1 cellular context compared by ENCODE assay signal in the genomic region with DNA sequence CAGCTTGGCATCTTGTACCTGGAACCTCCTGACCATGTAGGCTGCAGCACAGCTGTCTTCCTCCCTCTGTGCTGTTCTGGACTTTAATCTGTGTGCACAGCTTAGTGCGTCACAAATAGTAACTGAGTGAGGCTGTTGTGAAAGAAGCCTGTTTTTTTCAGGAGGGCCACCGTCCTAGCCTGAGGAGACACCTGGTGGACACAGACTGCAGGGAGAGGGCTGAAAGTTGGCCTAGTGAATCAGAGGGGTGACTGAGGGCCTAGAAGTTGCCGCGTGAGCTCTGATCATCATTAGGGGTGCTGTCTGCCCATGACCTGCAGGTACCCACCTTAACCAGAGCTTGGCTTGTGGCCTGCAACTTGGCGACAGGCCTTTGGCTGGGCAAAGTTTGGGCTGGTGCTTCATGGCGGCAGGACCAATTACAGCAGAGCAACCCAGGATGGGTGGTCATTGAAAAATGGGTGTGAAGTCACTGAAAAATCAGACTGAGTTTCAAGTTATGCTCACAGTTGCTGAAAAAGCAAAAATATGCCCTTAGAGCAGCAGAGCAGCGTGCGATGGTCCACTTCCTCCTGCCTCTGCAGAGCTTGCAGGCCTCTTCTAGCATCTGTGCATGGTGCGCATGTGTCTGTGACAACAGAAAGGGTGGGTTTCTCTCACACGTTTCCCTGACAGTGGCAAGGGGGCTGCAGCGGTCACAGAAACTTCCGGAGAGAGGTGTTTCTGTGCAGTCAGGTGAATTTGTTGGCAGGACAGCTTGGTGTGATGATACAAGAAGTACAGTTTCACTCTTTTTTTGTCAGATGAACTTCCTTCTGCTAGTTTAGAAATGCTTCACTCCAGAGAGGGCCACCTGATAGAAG.
TF ChIP-seq lines count a peak whose summit lies in the region.

No MANE protein-coding gene starts in this region.

TF ChIP-seq in HepG2, 621 proteins besides CTCF, POLR2A, EP300 and RAD21 (continued from another document and continues in another):
- TF ChIP-seq, protein P1, sequence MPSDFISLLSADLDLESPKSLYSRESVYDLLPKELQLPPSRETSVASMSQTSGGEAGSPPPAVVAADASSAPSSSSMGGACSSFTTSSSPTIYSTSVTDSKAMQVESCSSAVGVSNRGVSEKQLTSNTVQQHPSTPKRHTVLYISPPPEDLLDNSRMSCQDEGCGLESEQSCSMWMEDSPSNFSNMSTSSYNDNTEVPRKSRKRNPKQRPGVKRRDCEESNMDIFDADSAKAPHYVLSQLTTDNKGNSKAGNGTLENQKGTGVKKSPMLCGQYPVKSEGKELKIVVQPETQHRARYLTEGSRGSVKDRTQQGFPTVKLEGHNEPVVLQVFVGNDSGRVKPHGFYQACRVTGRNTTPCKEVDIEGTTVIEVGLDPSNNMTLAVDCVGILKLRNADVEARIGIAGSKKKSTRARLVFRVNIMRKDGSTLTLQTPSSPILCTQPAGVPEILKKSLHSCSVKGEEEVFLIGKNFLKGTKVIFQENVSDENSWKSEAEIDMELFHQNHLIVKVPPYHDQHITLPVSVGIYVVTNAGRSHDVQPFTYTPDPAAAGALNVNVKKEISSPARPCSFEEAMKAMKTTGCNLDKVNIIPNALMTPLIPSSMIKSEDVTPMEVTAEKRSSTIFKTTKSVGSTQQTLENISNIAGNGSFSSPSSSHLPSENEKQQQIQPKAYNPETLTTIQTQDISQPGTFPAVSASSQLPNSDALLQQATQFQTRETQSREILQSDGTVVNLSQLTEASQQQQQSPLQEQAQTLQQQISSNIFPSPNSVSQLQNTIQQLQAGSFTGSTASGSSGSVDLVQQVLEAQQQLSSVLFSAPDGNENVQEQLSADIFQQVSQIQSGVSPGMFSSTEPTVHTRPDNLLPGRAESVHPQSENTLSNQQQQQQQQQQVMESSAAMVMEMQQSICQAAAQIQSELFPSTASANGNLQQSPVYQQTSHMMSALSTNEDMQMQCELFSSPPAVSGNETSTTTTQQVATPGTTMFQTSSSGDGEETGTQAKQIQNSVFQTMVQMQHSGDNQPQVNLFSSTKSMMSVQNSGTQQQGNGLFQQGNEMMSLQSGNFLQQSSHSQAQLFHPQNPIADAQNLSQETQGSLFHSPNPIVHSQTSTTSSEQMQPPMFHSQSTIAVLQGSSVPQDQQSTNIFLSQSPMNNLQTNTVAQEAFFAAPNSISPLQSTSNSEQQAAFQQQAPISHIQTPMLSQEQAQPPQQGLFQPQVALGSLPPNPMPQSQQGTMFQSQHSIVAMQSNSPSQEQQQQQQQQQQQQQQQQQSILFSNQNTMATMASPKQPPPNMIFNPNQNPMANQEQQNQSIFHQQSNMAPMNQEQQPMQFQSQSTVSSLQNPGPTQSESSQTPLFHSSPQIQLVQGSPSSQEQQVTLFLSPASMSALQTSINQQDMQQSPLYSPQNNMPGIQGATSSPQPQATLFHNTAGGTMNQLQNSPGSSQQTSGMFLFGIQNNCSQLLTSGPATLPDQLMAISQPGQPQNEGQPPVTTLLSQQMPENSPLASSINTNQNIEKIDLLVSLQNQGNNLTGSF (CRISPR knock-in tag; IDR thresholded peaks at IDR 0.05): no peak
- peak; percentile 75; the same call in 1 of the 2 replicates for TF ChIP-seq ZMYM3 (CRISPR knock-in tag; IDR thresholded peaks at IDR 0.05)
- TF ChIP-seq ZNF3 (CRISPR knock-in tag; IDR thresholded peaks at IDR 0.05): peak; percentile 83; the same call in 1 of the 2 replicates
- TF ChIP-seq ZNF296 (CRISPR knock-in tag; conservative IDR thresholded peaks at IDR 0.05): no peak
- peak; percentile 93; the same call in 1 of the 2 replicates for TF ChIP-seq KLF9 (CRISPR knock-in tag; IDR thresholded peaks at IDR 0.05; ENCODE audit: low read depth)
- TF ChIP-seq ZNF780A (CRISPR knock-in tag; IDR thresholded peaks at IDR 0.05): 0 out of 2 replicates have a peak, but pooled peaks have one; percentile 40
- peak; percentile 74 for TF ChIP-seq POLR2AphosphoS5 (IDR thresholded peaks at IDR 0.05; ENCODE audit: low read depth, low read length)
- TF ChIP-seq TCF12 (IDR thresholded peaks at IDR 0.05): no peak
- 0 out of 2 replicates have a peak, but pooled peaks have one; percentile 73 for TF ChIP-seq TCF12 (CRISPR knock-in tag; IDR thresholded peaks at IDR 0.05)
- peak; percentile 76 for TF ChIP-seq SOX5 (CRISPR knock-in tag; IDR thresholded peaks at IDR 0.05; ENCODE audit: borderline replicate concordance)
- TF ChIP-seq MED1 (CRISPR knock-in tag; IDR thresholded peaks at IDR 0.05): peak; percentile 90
- TF ChIP-seq, protein P2, sequence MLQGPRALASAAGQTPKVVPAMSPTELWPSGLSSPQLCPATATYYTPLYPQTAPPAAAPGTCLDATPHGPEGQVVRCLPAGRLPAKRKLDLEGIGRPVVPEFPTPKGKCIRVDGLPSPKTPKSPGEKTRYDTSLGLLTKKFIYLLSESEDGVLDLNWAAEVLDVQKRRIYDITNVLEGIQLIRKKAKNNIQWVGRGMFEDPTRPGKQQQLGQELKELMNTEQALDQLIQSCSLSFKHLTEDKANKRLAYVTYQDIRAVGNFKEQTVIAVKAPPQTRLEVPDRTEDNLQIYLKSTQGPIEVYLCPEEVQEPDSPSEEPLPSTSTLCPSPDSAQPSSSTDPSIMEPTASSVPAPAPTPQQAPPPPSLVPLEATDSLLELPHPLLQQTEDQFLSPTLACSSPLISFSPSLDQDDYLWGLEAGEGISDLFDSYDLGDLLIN (CRISPR knock-in tag; IDR thresholded peaks at IDR 0.05; ENCODE audit: borderline replicate concordance): peak; percentile 43; the same call in 1 of the 2 replicates
- peak; percentile 81; the same call in 1 of the 2 replicates for TF ChIP-seq ZNF563 (CRISPR knock-in tag; IDR thresholded peaks at IDR 0.05)
- TF ChIP-seq, protein P3, sequence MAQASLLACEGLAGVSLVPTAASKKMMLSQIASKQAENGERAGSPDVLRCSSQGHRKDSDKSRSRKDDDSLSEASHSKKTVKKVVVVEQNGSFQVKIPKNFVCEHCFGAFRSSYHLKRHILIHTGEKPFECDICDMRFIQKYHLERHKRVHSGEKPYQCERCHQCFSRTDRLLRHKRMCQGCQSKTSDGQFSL (CRISPR knock-in tag; IDR thresholded peaks at IDR 0.05): peak; percentile 63
- TF ChIP-seq NKX3-1 (CRISPR knock-in tag; IDR thresholded peaks at IDR 0.05): peak; percentile 77; the same call in 1 of the 2 replicates
- peak; percentile 87; the same call in 1 of the 2 replicates for TF ChIP-seq CAMTA2 (CRISPR knock-in tag; IDR thresholded peaks at IDR 0.05; ENCODE audit: borderline replicate concordance)
- TF ChIP-seq NFE2 (CRISPR knock-in tag; IDR thresholded peaks at IDR 0.05): no peak
- 0 out of 2 replicates have a peak, but pooled peaks have one; percentile 35 for TF ChIP-seq NRL (CRISPR knock-in tag; IDR thresholded peaks at IDR 0.05; ENCODE audit: borderline replicate concordance)
- TF ChIP-seq, protein P4, sequence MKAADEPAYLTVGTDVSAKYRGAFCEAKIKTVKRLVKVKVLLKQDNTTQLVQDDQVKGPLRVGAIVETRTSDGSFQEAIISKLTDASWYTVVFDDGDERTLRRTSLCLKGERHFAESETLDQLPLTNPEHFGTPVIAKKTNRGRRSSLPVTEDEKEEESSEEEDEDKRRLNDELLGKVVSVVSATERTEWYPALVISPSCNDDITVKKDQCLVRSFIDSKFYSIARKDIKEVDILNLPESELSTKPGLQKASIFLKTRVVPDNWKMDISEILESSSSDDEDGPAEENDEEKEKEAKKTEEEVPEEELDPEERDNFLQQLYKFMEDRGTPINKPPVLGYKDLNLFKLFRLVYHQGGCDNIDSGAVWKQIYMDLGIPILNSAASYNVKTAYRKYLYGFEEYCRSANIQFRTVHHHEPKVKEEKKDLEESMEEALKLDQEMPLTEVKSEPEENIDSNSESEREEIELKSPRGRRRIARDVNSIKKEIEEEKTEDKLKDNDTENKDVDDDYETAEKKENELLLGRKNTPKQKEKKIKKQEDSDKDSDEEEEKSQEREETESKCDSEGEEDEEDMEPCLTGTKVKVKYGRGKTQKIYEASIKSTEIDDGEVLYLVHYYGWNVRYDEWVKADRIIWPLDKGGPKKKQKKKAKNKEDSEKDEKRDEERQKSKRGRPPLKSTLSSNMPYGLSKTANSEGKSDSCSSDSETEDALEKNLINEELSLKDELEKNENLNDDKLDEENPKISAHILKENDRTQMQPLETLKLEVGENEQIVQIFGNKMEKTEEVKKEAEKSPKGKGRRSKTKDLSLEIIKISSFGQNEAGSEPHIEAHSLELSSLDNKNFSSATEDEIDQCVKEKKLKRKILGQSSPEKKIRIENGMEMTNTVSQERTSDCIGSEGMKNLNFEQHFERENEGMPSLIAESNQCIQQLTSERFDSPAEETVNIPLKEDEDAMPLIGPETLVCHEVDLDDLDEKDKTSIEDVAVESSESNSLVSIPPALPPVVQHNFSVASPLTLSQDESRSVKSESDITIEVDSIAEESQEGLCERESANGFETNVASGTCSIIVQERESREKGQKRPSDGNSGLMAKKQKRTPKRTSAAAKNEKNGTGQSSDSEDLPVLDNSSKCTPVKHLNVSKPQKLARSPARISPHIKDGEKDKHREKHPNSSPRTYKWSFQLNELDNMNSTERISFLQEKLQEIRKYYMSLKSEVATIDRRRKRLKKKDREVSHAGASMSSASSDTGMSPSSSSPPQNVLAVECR (CRISPR knock-in tag; IDR thresholded peaks at IDR 0.05; ENCODE audit: borderline replicate concordance): peak; percentile 77; the same call in 1 of the 2 replicates
- TF ChIP-seq, protein P5, sequence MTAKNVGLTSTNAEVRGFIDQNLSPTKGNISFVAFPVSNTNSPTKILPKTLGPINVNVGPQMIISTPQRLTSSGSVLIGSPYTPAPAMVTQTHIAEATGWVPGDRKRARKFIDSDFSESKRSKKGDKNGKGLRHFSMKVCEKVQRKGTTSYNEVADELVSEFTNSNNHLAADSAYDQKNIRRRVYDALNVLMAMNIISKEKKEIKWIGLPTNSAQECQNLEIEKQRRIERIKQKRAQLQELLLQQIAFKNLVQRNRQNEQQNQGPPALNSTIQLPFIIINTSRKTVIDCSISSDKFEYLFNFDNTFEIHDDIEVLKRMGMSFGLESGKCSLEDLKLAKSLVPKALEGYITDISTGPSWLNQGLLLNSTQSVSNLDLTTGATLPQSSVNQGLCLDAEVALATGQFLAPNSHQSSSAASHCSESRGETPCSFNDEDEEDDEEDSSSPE (CRISPR knock-in tag; IDR thresholded peaks at IDR 0.05): peak; percentile 34; the same call in 1 of the 2 replicates
- TF ChIP-seq, protein P6, sequence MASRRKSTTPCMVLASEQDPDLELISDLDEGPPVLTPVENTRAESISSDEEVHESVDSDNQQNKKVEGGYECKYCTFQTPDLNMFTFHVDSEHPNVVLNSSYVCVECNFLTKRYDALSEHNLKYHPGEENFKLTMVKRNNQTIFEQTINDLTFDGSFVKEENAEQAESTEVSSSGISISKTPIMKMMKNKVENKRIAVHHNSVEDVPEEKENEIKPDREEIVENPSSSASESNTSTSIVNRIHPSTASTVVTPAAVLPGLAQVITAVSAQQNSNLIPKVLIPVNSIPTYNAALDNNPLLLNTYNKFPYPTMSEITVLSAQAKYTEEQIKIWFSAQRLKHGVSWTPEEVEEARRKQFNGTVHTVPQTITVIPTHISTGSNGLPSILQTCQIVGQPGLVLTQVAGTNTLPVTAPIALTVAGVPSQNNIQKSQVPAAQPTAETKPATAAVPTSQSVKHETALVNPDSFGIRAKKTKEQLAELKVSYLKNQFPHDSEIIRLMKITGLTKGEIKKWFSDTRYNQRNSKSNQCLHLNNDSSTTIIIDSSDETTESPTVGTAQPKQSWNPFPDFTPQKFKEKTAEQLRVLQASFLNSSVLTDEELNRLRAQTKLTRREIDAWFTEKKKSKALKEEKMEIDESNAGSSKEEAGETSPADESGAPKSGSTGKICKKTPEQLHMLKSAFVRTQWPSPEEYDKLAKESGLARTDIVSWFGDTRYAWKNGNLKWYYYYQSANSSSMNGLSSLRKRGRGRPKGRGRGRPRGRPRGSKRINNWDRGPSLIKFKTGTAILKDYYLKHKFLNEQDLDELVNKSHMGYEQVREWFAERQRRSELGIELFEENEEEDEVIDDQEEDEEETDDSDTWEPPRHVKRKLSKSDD (CRISPR knock-in tag; IDR thresholded peaks at IDR 0.05; ENCODE audit: low read depth): peak; percentile 96
- TF ChIP-seq, protein P7, sequence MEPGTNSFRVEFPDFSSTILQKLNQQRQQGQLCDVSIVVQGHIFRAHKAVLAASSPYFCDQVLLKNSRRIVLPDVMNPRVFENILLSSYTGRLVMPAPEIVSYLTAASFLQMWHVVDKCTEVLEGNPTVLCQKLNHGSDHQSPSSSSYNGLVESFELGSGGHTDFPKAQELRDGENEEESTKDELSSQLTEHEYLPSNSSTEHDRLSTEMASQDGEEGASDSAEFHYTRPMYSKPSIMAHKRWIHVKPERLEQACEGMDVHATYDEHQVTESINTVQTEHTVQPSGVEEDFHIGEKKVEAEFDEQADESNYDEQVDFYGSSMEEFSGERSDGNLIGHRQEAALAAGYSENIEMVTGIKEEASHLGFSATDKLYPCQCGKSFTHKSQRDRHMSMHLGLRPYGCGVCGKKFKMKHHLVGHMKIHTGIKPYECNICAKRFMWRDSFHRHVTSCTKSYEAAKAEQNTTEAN (CRISPR knock-in tag; conservative IDR thresholded peaks at IDR 0.05): peak; percentile 88
